Comparison of ENCODE assay signal across 10 cellular contexts in the genomic region with DNA sequence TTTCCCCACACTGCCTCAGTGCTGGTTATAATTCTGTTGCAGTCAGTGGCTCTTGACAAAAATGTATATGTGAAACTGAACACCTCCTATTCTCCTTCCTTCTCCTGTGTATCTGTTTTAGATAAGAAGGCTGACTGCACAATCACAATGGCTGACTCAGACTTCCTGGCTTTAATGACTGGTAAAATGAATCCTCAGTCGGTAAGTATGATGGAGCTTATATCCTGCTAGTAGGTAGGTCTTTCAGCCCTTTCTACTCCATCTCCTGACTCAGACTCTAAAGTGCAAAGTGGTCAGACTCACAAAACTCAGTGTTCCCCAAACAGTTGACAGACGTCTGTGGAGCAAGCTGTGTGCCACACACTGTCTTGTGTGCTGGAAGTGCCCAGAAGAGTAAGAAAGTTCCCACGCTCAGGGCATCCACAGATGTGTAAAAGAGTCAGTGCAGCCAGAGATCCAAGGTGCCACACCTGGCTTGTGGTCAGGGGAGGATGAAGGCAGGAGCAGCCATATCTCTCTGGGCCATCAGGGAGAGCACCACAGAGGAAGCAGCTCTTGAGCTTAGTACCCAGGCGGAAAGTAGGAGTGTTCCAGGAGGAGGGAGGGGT. TPM values are rescaled to one million over a fixed set of nuclear protein-coding genes. Genes with fewer than 3 reads are reported as not detected.
DNase-seq lines count a peak whose midpoint lies in the region; ATAC-seq, FAIRE-seq and TF ChIP-seq lines count a peak whose summit lies in the region.
"Had no signal": no experiment of that assay in that cellular context is flagged by ENCODE, and none has a peak within 500 bp of the region (broad histone marks: within the 10 kb centered on the region; RNA-seq: fewer than 3 reads in every experiment).

No MANE protein-coding gene starts in this region.

- H3K4me1 Mint-ChIP-seq in activated CD4-positive, alpha-beta memory T cell treated with anti-CD3 and anti-CD28 coated beads for 36 hours (ENCODE audit: low read depth): peaks cover 11% of the 10 kb centered on the region
- peaks cover 9% of the 10 kb centered on the region for H3K4me1 Mint-ChIP-seq in activated CD4-positive, alpha-beta memory T cell treated with anti-CD3 and anti-CD28 coated beads, Interleukin-2, amount 10 ng/mL, durations not matched to agents 7 days and 5 days

- no peak overlapping the region for H3K27ac ChIP-seq in OCI-LY7 (ENCODE audit: low read depth, low read length, poor library complexity, severe bottlenecking)
- H3K27ac ChIP-seq in endothelial cell of umbilical vein (ENCODE audit: insufficient read depth, low read depth, low read length): peak overlapping the region; percentile 95
- H3K27ac ChIP-seq: C4-2B had no signal

- POLR2A ChIA-PET in activated CD4-positive, alpha-beta memory T cell treated with anti-CD3 and anti-CD28 coated beads for 36 hours (lab: Charles Lee): no interaction called here
- POLR2A ChIA-PET in activated CD4-positive, alpha-beta memory T cell treated with anti-CD3 and anti-CD28 coated beads, Interleukin-2, amount 10 ng/mL, durations not matched to agents 7 days and 5 days (lab: Charles Lee): interaction anchor here (1.0 to 2.2 kb wide), 4 partner anchors 8 to 33 kb away, joined by 3 to 6 read pairs (median 5); no protein-coding TSS in a partner anchor
- POLR2A ChIA-PET in OCI-LY7 (lab: Charles Lee): interaction anchor here (0.6 to 0.7 kb wide), 2 partner anchors 9 to 21 kb away, joined by 3 read pairs; no protein-coding TSS in a partner anchor
- POLR2A ChIA-PET in endothelial cell of umbilical vein (lab: Charles Lee): interaction anchor here (0.7 kb wide), 1 partner anchor 54 kb away, joined by 3 read pairs; no protein-coding TSS in a partner anchor

- H3K79me2 ChIP-seq in OCI-LY7 (ENCODE audit: insufficient read depth, low read depth, low read length): no peaks in the 10 kb centered on the region
- no peaks in the 10 kb centered on the region for H3K79me2 ChIP-seq in endothelial cell of umbilical vein (ENCODE audit: control insufficient read depth, insufficient read depth, low read length)

- no peaks in the 10 kb centered on the region for H3K27me3 ChIP-seq in endothelial cell of umbilical vein (ENCODE audit: control insufficient read depth in 2 of 2, insufficient read depth in 2 of 2, low read length in 2 of 2)

- H3K27me3 Mint-ChIP-seq in activated CD4-positive, alpha-beta memory T cell treated with anti-CD3 and anti-CD28 coated beads for 36 hours: no peaks in the 10 kb centered on the region
- H3K27me3 Mint-ChIP-seq in activated CD4-positive, alpha-beta memory T cell treated with anti-CD3 and anti-CD28 coated beads, Interleukin-2, amount 10 ng/mL, durations not matched to agents 7 days and 5 days: no peaks in the 10 kb centered on the region

- peak; percentile 15 for DNase-seq in activated CD4-positive, alpha-beta memory T cell treated with anti-CD3 and anti-CD28 coated beads for 36 hours
- DNase-seq in activated CD4-positive, alpha-beta memory T cell treated with anti-CD3 and anti-CD28 coated beads, Interleukin-2, amount 10 ng/mL, durations not matched to agents 7 days and 5 days: no peak
- DNase-seq in OCI-LY7 (ENCODE audit: low spot score) (peak; percentile 3), endothelial cell of umbilical vein (ENCODE audit: low read depth, low spot score) (peak; percentile 94), renal cortical epithelial cell (ENCODE audit: low read depth) (peak; percentile 93), T-helper 9 cell (no peak)
- no peak for DNase-seq in stimulated activated CD4-positive, alpha-beta T cell treated with anti-CD3 and anti-CD28 coated beads, Interleukin-4, amount 100 ng/mL, for 4 hours

- peak; percentile 92 for FAIRE-seq in endothelial cell of umbilical vein (lab: Jason Lieb, UNC)

- H4K20me1 ChIP-seq in OCI-LY7 (ENCODE audit: insufficient read depth, low read length) (no peaks in the 10 kb centered on the region), endothelial cell of umbilical vein (replicated peaks; ENCODE audit: control insufficient read depth, extremely low read depth, insufficient read depth, low read length) (no peaks in the 10 kb centered on the region)

- H3K36me3 ChIP-seq in OCI-LY7 (ENCODE audit: insufficient read depth, low read length) (peaks cover 5% of the 10 kb centered on the region; the same call in 1 of the 2 replicates), endothelial cell of umbilical vein (ENCODE audit: control insufficient read depth in 2 of 2, extremely low read depth in 1 of 2, insufficient read depth in 2 of 2, low read length in 2 of 2) (peaks cover 0 to 3% of the 10 kb centered on the region in 2 experiments)

- intact Hi-C loops in activated CD4-positive, alpha-beta memory T cell treated with anti-CD3 and anti-CD28 coated beads for 36 hours (cut with micrococcal nuclease): no loop called here
- intact Hi-C loops in OCI-LY7 (cut with micrococcal nuclease; ENCODE audit: unreplicated experiment) (no loop called here), endothelial cell of umbilical vein (cut with micrococcal nuclease) (loop anchor here (1.0 to 5.0 kb wide), 5 partner anchors 14 to 346 kb away; partner anchors contain the start of genes ECHDC2, PODN and ZYG11A)

- H3K9me3 Mint-ChIP-seq in activated CD4-positive, alpha-beta memory T cell treated with anti-CD3 and anti-CD28 coated beads for 36 hours: no peaks in the 10 kb centered on the region
- no peaks in the 10 kb centered on the region for H3K9me3 Mint-ChIP-seq in activated CD4-positive, alpha-beta memory T cell treated with anti-CD3 and anti-CD28 coated beads, Interleukin-2, amount 10 ng/mL, durations not matched to agents 7 days and 5 days

- no peak for TF ChIP-seq POLR2A in endothelial cell of umbilical vein (IDR thresholded peaks at IDR 0.05; ENCODE audit: low read depth, low read length)

- H3K4me1 ChIP-seq in OCI-LY7 (ENCODE audit: insufficient read depth, low read length, poor library complexity, severe bottlenecking) (no peaks in the 10 kb centered on the region), endothelial cell of umbilical vein (ENCODE audit: control insufficient read depth, extremely low read depth, insufficient read depth, low read length) (peaks cover 46% of the 10 kb centered on the region)

- CTCF ChIA-PET in activated CD4-positive, alpha-beta memory T cell treated with anti-CD3 and anti-CD28 coated beads for 36 hours (lab: Charles Lee): interaction anchor here (1.0 to 1.4 kb wide), 2 partner anchors 139 to 206 kb away, joined by 3 to 4 read pairs; partner anchors contain the start of gene ZYG11A
- CTCF ChIA-PET in activated CD4-positive, alpha-beta memory T cell treated with anti-CD3 and anti-CD28 coated beads, Interleukin-2, amount 10 ng/mL, durations not matched to agents 7 days and 5 days (lab: Charles Lee): interaction anchor here (0.6 to 1.2 kb wide), 3 partner anchors 27 to 138 kb away, joined by 3 read pairs; no protein-coding TSS in a partner anchor
- CTCF ChIA-PET in OCI-LY7 (lab: Charles Lee; ENCODE audit: unreplicated experiment) (no interaction called here), endothelial cell of umbilical vein (lab: Charles Lee) (interaction anchor here (0.8 to 3.7 kb wide), 13 partner anchors 11 to 138 kb away, joined by 3 to 26 read pairs (median 3); partner anchors contain the start of genes ECHDC2 and PODN)

- TF ChIP-seq CTCF in OCI-LY7 (conservative IDR thresholded peaks at IDR 0.05; ENCODE audit: low read length): no peak
- no peak for TF ChIP-seq CTCF in endothelial cell of umbilical vein (IDR thresholded peaks at IDR 0.05; ENCODE audit: extremely low read depth in 1 of 2, insufficient read depth in 1 of 2, low read depth in 1 of 2, low read length in 2 of 2)

- no peak overlapping the region for H3K4me3 Mint-ChIP-seq in activated CD4-positive, alpha-beta memory T cell treated with anti-CD3 and anti-CD28 coated beads for 36 hours
- no peak overlapping the region for H3K4me3 Mint-ChIP-seq in activated CD4-positive, alpha-beta memory T cell treated with anti-CD3 and anti-CD28 coated beads, Interleukin-2, amount 10 ng/mL, durations not matched to agents 7 days and 5 days

- peak overlapping the region; percentile 53 for H3K9ac ChIP-seq in endothelial cell of umbilical vein (replicated peaks; ENCODE audit: extremely low read depth, insufficient read depth, low read length)

- H3K4me3 ChIP-seq in OCI-LY7 (ENCODE audit: low read depth, low read length, poor library complexity, severe bottlenecking): no peak overlapping the region
- H3K4me3 ChIP-seq in endothelial cell of umbilical vein (replicated peaks in 1 of 3; ENCODE audit: insufficient read depth in 1 of 3, low read depth in 1 of 3, low read length in 3 of 3): peak overlapping the region in 1 of 3 experiments; percentile 14

- H2AFZ ChIP-seq in OCI-LY7 (ENCODE audit: low read length) (no peak overlapping the region), endothelial cell of umbilical vein (ENCODE audit: low read depth, low read length) (peak overlapping the region; percentile 17)

- no peaks in the 10 kb centered on the region for H3K9me1 ChIP-seq in endothelial cell of umbilical vein (replicated peaks; ENCODE audit: control insufficient read depth, extremely low read depth, insufficient read depth, low read length)

- no peaks in the 10 kb centered on the region for H3K9me3 ChIP-seq in OCI-LY7 (ENCODE audit: low read length)
- H3K9me3 ChIP-seq in endothelial cell of umbilical vein (replicated peaks; ENCODE audit: control insufficient read depth, insufficient read depth, low read length): no peaks in the 10 kb centered on the region

- no peak overlapping the region for H3K4me2 ChIP-seq in OCI-LY7 (ENCODE audit: low read length)
- H3K4me2 ChIP-seq in endothelial cell of umbilical vein (ENCODE audit: insufficient read depth, low read length): peak overlapping the region; percentile 67

- ATAC-seq in GM19328 (IDR thresholded peaks at IDR 0.05; ENCODE audit: unreplicated experiment): no peak

- no TSS peak for BruUV-seq in OCI-LY7 (replicated peaks; lab: Mats Ljungman, UMichigan)
- no TSS peak for BruUV-seq in endothelial cell of umbilical vein (replicated peaks; lab: Mats Ljungman, UMichigan)

- H3K9me2 ChIP-seq in OCI-LY7 (ENCODE audit: insufficient read depth, low read length): no peaks in the 10 kb centered on the region

- dilution Hi-C loops in endothelial cell of umbilical vein (cut with MboI; ENCODE audit: extremely low pct_ligation_motif_present, low sequenced_read_pairs): no loop called here

- H3K27ac Mint-ChIP-seq in activated CD4-positive, alpha-beta memory T cell treated with anti-CD3 and anti-CD28 coated beads for 36 hours: peak overlapping the region; percentile 71
- H3K27ac Mint-ChIP-seq in activated CD4-positive, alpha-beta memory T cell treated with anti-CD3 and anti-CD28 coated beads, Interleukin-2, amount 10 ng/mL, durations not matched to agents 7 days and 5 days: no peak overlapping the region

- peaks cover 24% of the 10 kb centered on the region for H3K36me3 Mint-ChIP-seq in activated CD4-positive, alpha-beta memory T cell treated with anti-CD3 and anti-CD28 coated beads for 36 hours
- H3K36me3 Mint-ChIP-seq in activated CD4-positive, alpha-beta memory T cell treated with anti-CD3 and anti-CD28 coated beads, Interleukin-2, amount 10 ng/mL, durations not matched to agents 7 days and 5 days (ENCODE audit: low read depth): peaks cover 29% of the 10 kb centered on the region

RNA-seq across cellular contexts. Expression of gene PODN, which starts 14.2 kb away (rescaled TPM):
- total RNA-seq in activated CD4-positive, alpha-beta memory T cell treated with anti-CD3 and anti-CD28 coated beads for 36 hours: not detected
- total RNA-seq in activated CD4-positive, alpha-beta memory T cell treated with anti-CD3 and anti-CD28 coated beads, Interleukin-2, amount 10 ng/mL, durations not matched to agents 7 days and 5 days: not detected
- total RNA-seq in OCI-LY7 (2014; rRNA removed; shearing (Covaris generic)): not detected in 2 replicates
- not detected in 2 replicates for total RNA-seq in OCI-LY7 (2022)
- total RNA-seq in endothelial cell of umbilical vein: 1.5 and 2.0 TPM in 2 replicates
- polyA plus RNA-seq in endothelial cell of umbilical vein: 1.3 and 1.4 TPM in 2 replicates
- 0.71 and 0.76 TPM in 2 replicates for polyA plus RNA-seq in endothelial cell of umbilical vein (2011; cell fraction: cytosol; rRNA removed)
- polyA plus RNA-seq in endothelial cell of umbilical vein (2011; cell fraction: nucleus; rRNA removed): 2.8 and 3.1 TPM in 2 replicates
- 1.4 and 2.1 TPM in 2 replicates for polyA plus RNA-seq in endothelial cell of umbilical vein (2012)
- 0.28 and 0.92 TPM in 2 replicates for polyA minus RNA-seq in endothelial cell of umbilical vein
- polyA minus RNA-seq in endothelial cell of umbilical vein (2011; cell fraction: cytosol; rRNA and poly(A)+ RNA removed): not detected
- 0.77 and 0.87 TPM in 2 replicates for polyA minus RNA-seq in endothelial cell of umbilical vein (2011; cell fraction: nucleus; rRNA and poly(A)+ RNA removed)
- 0.40 TPM in 1 of 2 replicates, not detected in the other for total RNA-seq in renal cortical epithelial cell
- total RNA-seq: T-helper 1 cell treated with Interleukin-12 subunit alpha and Interleukin-12 subunit beta and Interleukin-4 antibody, amounts not matched to agents 30 ng/mL and 1 ng/mL, for 36 hours had no signal

Comparison
In these comparisons a context has a peak if more than half of its experiments do, and no peak if none do; other contexts are left out.
1. DNase-seq: peak in activated CD4-positive, alpha-beta memory T cell treated with anti-CD3 and anti-CD28 coated beads for 36 hours (single experiment), OCI-LY7 (single experiment), endothelial cell of umbilical vein (single experiment) and renal cortical epithelial cell (single experiment); none in activated CD4-positive, alpha-beta memory T cell treated with anti-CD3 and anti-CD28 coated beads, Interleukin-2, amount 10 ng/mL, durations not matched to agents 7 days and 5 days (single experiment), T-helper 9 cell (single experiment) and stimulated activated CD4-positive, alpha-beta T cell treated with anti-CD3 and anti-CD28 coated beads, Interleukin-4, amount 100 ng/mL, for 4 hours (0 of 2).